In the genomic region with DNA sequence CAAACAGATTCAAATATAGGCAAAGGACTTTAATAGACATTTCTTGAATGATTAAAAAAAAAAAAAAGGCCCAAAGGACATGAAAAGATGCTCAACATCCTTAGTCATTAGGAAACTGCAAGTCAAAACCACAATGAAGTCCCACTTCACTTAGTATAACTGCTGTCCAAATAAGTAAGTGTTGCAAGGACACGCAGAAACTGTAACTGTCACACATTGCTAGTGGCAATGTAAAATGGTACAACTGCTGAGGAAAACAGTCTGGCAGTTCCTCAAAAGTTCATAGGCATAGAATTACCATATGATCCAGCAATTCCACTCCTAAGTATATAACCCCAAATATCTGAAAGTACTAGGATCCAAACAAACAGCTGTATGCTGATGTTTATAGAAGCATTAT, we compare ENCODE assay signal across 11 cellular contexts.
DNase-seq lines count a peak whose midpoint lies in the region; ATAC-seq, FAIRE-seq and TF ChIP-seq lines count a peak whose summit lies in the region.
"Had no signal": no experiment of that assay in that cellular context is flagged by ENCODE, and none has a peak within 500 bp of the region (broad histone marks: within the 10 kb centered on the region; RNA-seq: fewer than 3 reads in every experiment).

No MANE protein-coding gene starts in this region.

- no peaks in the 10 kb centered on the region for H3K4me1 Mint-ChIP-seq in activated T-cell treated with anti-CD3 and anti-CD28 coated beads, Interleukin-2, amount 50 U/mL, for 72 hours (ENCODE audit: low read depth)
- peaks cover 4% of the 10 kb centered on the region for H3K4me1 Mint-ChIP-seq in activated T-cell treated with anti-CD3 and anti-CD28 coated beads, Interleukin-2, amount 50 U/mL, for 24 hours (ENCODE audit: low read depth)

- no peak overlapping the region for H3K4me3 Mint-ChIP-seq in activated T-cell treated with anti-CD3 and anti-CD28 coated beads, Interleukin-2, amount 50 U/mL, for 72 hours
- H3K4me3 Mint-ChIP-seq in activated T-cell treated with anti-CD3 and anti-CD28 coated beads, Interleukin-2, amount 50 U/mL, for 24 hours, result no peak overlapping the region

- no peak overlapping the region for H3K4me3 ChIP-seq in left ventricle myocardium inferior
- H3K4me3 ChIP-seq: A549, esophagus squamous epithelium had no signal

- no peaks in the 10 kb centered on the region for H3K27me3 ChIP-seq in left ventricle myocardium inferior (ENCODE audit: low read depth)
- H3K27me3 ChIP-seq: esophagus squamous epithelium had no signal

- no peak for DNase-seq in activated T-cell treated with anti-CD3 and anti-CD28 coated beads, Interleukin-2, amount 50 U/mL, for 72 hours
- DNase-seq in activated T-cell treated with anti-CD3 and anti-CD28 coated beads, Interleukin-2, amount 50 U/mL, for 24 hours, result no peak
- DNase-seq in urothelium cell line (ENCODE audit: low spot score), result no peak
- no peak for DNase-seq in middle frontal gyrus (ENCODE audit: extremely low spot score, low spot score)
- DNase-seq in activated CD4-positive, alpha-beta T cell treated with anti-CD3 and anti-CD28 coated beads, Interleukin-2, amount 50 U/mL, for 48 hours, result no peak
- DNase-seq in left ventricle myocardium inferior, result no peak
- DNase-seq: esophagus squamous epithelium, SHP77 treated with DMSO at 0.1 percent for 48 hours had no signal

- peak; percentile 40 to 57 for ATAC-seq in activated T-cell treated with anti-CD3 and anti-CD28 coated beads, Interleukin-2, amount 50 U/mL, for 72 hours (replicated peaks in 1 of 2)
- ATAC-seq in HG02623 (IDR thresholded peaks at IDR 0.05; ENCODE audit: unreplicated experiment) (peak; percentile 80), HG03520 (IDR thresholded peaks at IDR 0.05; ENCODE audit: unreplicated experiment) (peak; percentile 83)
- ATAC-seq: A549 had no signal

- H3K9me3 Mint-ChIP-seq in activated T-cell treated with anti-CD3 and anti-CD28 coated beads, Interleukin-2, amount 50 U/mL, for 72 hours, result peaks cover 3% of the 10 kb centered on the region in 2 donors
- H3K9me3 Mint-ChIP-seq in activated T-cell treated with anti-CD3 and anti-CD28 coated beads, Interleukin-2, amount 50 U/mL, for 24 hours, result peaks cover 4% of the 10 kb centered on the region

- TF ChIP-seq CTCF in left ventricle myocardium inferior (IDR thresholded peaks at IDR 0.05; ENCODE audit: borderline replicate concordance), result no peak

- intact Hi-C loops in left ventricle myocardium inferior (cut with micrococcal nuclease), result no loop called here

- H3K4me1 ChIP-seq in left ventricle myocardium inferior, result no peaks in the 10 kb centered on the region
- H3K4me1 ChIP-seq: A549, esophagus squamous epithelium had no signal

- H3K36me3 Mint-ChIP-seq in activated T-cell treated with anti-CD3 and anti-CD28 coated beads, Interleukin-2, amount 50 U/mL, for 72 hours (ENCODE audit: insufficient read depth in 2 of 2), result peaks cover 9 to 11% of the 10 kb centered on the region in 2 donors
- peaks cover 2% of the 10 kb centered on the region for H3K36me3 Mint-ChIP-seq in activated T-cell treated with anti-CD3 and anti-CD28 coated beads, Interleukin-2, amount 50 U/mL, for 24 hours (ENCODE audit: low read depth)

- peak overlapping the region; percentile 52 for H3K27ac Mint-ChIP-seq in activated T-cell treated with anti-CD3 and anti-CD28 coated beads, Interleukin-2, amount 50 U/mL, for 72 hours
- no peak overlapping the region for H3K27ac Mint-ChIP-seq in activated T-cell treated with anti-CD3 and anti-CD28 coated beads, Interleukin-2, amount 50 U/mL, for 24 hours

- FAIRE-seq in urothelium cell line (lab: Jason Lieb, UNC), result peak; percentile 53
- FAIRE-seq: A549 had no signal

- no peaks in the 10 kb centered on the region for H3K27me3 Mint-ChIP-seq in activated T-cell treated with anti-CD3 and anti-CD28 coated beads, Interleukin-2, amount 50 U/mL, for 72 hours (ENCODE audit: low read depth)
- no peaks in the 10 kb centered on the region for H3K27me3 Mint-ChIP-seq in activated T-cell treated with anti-CD3 and anti-CD28 coated beads, Interleukin-2, amount 50 U/mL, for 24 hours

- H3K36me3 ChIP-seq in left ventricle myocardium inferior, result no peaks in the 10 kb centered on the region
- H3K36me3 ChIP-seq: esophagus squamous epithelium had no signal

- no peak overlapping the region for H3K27ac ChIP-seq in left ventricle myocardium inferior (replicated peaks)
- H3K27ac ChIP-seq: A549, esophagus squamous epithelium had no signal

- H3K9me3 ChIP-seq in left ventricle myocardium inferior (replicated peaks), result peaks cover 28% of the 10 kb centered on the region
